37 cellular contexts compared by ENCODE assay signal in the genomic region with DNA sequence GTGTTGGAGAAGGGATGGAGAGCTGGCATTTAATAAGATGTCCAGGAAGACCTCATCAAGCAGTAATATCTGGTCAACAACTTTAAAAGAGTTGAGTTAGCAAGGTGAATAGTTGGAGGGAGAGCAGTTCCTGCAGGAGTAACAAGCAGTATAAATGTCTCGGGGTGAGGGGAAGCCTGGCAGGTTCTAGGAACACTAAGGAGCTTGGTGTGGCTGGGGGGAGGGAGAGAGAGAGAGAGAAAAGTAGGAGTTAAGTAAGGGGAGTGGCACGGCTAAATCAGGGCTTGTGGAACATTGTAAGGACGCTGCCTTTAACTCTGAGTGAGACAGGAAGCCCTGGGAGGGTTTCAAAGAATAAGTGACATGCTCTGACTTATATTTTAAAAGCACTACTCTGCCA. TPM values are rescaled to one million over a fixed set of nuclear protein-coding genes. Genes with fewer than 3 reads are reported as not detected.
"Had no signal": no experiment of that assay in that cellular context is flagged by ENCODE, and none has a peak within 500 bp of the region (broad histone marks: within the 10 kb centered on the region; RNA-seq: fewer than 3 reads in every experiment).

No MANE protein-coding gene starts in this region.

- H3K9me3 ChIP-seq: ascending aorta had no signal

- H3K4me1 ChIP-seq: ascending aorta had no signal

- DNase-seq: activated CD4-positive, alpha-beta memory T cell treated with anti-CD3 and anti-CD28 coated beads, Interleukin-2, amount 10 ng/mL, durations not matched to agents 7 days and 5 days; activated CD4-positive, alpha-beta T cell treated with anti-CD3 and anti-CD28 coated beads for 1 hour; activated CD4-positive, alpha-beta T cell treated with anti-CD3 and anti-CD28 coated beads for 36 hours; activated CD4-positive, alpha-beta T cell treated with anti-CD3 and anti-CD28 coated beads for 48 hours; activated CD4-positive, alpha-beta T cell treated with anti-CD3 and anti-CD28 coated beads, Interleukin-2, amount 10 ng/mL, durations not matched to agents 7 days and 5 days; activated CD4-positive, alpha-beta T cell treated with anti-CD3 and anti-CD28 coated beads, Interleukin-2, amount 50 U/mL, for 48 hours; activated CD4-positive, CD25-positive, alpha-beta regulatory T cell; activated CD8-positive, alpha-beta memory T cell treated with anti-CD3 and anti-CD28 coated beads for 24 hours; activated CD8-positive, alpha-beta memory T cell treated with anti-CD3 and anti-CD28 coated beads, Interleukin-2, amount 10 ng/mL, durations not matched to agents 7 days and 5 days; activated CD8-positive, alpha-beta memory T cell treated with anti-CD3 and anti-CD28 coated beads, Interleukin-2, amount 50 U/mL, for 48 hours; activated CD8-positive, alpha-beta T cell treated with anti-CD3 and anti-CD28 coated beads, Interleukin-2, amount 10 ng/mL, durations not matched to agents 7 days and 5 days; activated effector memory CD4-positive, alpha-beta T cell treated with Interleukin-2 at 50 U/mL for 16 hours; activated gamma-delta T cell; activated naive CD4-positive, alpha-beta T cell treated with anti-CD3 and anti-CD28 coated beads, Interleukin-2, amount 10 ng/mL, durations not matched to agents 7 days and 5 days; activated naive CD4-positive, alpha-beta T cell treated with Interleukin-2 at 50 U/mL for 16 hours; activated naive CD8-positive, alpha-beta T cell treated with anti-CD3 and anti-CD28 coated beads, Interleukin-2, amount 10 ng/mL, durations not matched to agents 7 days and 5 days; activated naive CD8-positive, alpha-beta T cell treated with anti-CD3 and anti-CD28 coated beads, Interleukin-2, amount 50 U/mL, for 24 hours; activated T-cell treated with anti-CD3 and anti-CD28 coated beads, Interleukin-2, amount 50 U/mL, for 24 hours; activated T-cell treated with anti-CD3 and anti-CD28 coated beads, Interleukin-2, amount 50 U/mL, for 48 hours; amygdala; anterior cingulate cortex; caudate nucleus; cerebellar nuclear complex; T-helper 2 cell; T-helper 9 cell had no signal

- H3K27ac ChIP-seq: ascending aorta, cardiac muscle cell, VCaP had no signal

- H3K36me3 ChIP-seq: ascending aorta, cardiac muscle cell had no signal

- H3K4me3 ChIP-seq: ascending aorta, cardiac muscle cell had no signal

- H3K36me3 Mint-ChIP-seq: activated CD8-positive, alpha-beta memory T cell treated with anti-CD3 and anti-CD28 coated beads, Interleukin-2, amount 10 ng/mL, durations not matched to agents 7 days and 5 days; activated naive CD4-positive, alpha-beta T cell treated with anti-CD3 and anti-CD28 coated beads, Interleukin-2, amount 10 ng/mL, durations not matched to agents 7 days and 5 days; activated naive CD4-positive, alpha-beta T cell treated with anti-CD3 and anti-CD28 coated beads, Interleukin-2, amount 50 U/mL, for 24 hours; activated naive CD8-positive, alpha-beta T cell treated with anti-CD3 and anti-CD28 coated beads, Interleukin-2, amount 10 ng/mL, durations not matched to agents 7 days and 5 days had no signal

- H3K27me3 ChIP-seq: ascending aorta, cardiac muscle cell had no signal

- H3K9me3 Mint-ChIP-seq: activated CD4-positive, alpha-beta memory T cell treated with anti-CD3 and anti-CD28 coated beads, Interleukin-2, amount 10 ng/mL, durations not matched to agents 7 days and 5 days; activated CD4-positive, alpha-beta T cell treated with anti-CD3 and anti-CD28 coated beads, Interleukin-2, amount 10 ng/mL, durations not matched to agents 7 days and 5 days; activated naive CD4-positive, alpha-beta T cell treated with anti-CD3 and anti-CD28 coated beads, Interleukin-2, amount 10 ng/mL, durations not matched to agents 7 days and 5 days; activated naive CD4-positive, alpha-beta T cell treated with anti-CD3 and anti-CD28 coated beads, Interleukin-2, amount 50 U/mL, for 24 hours; activated naive CD8-positive, alpha-beta T cell treated with anti-CD3 and anti-CD28 coated beads, Interleukin-2, amount 10 ng/mL, durations not matched to agents 7 days and 5 days; activated naive CD8-positive, alpha-beta T cell treated with anti-CD3 and anti-CD28 coated beads, Interleukin-2, amount 50 U/mL, for 24 hours; activated T-cell treated with anti-CD3 and anti-CD28 coated beads, Interleukin-2, amount 50 U/mL, for 24 hours; activated T-helper 2 cell treated with anti-CD3 and anti-CD28 coated beads, Interferon-gamma antibody, Interleukin-2, Interleukin-4, amounts not matched to agents 10 μg/mL and 5 μg/mL and 100 μg/mL, durations not matched to agents 14 hours and 24 hours and 36 hours; brain; central memory CD8-positive, alpha-beta T cell; T-helper 1 cell treated with Interleukin-12 subunit alpha and Interleukin-12 subunit beta and Interleukin-4 antibody, amounts not matched to agents 30 μg/mL and 1 μg/mL, for 36 hours; T-helper 2 cell treated with Interferon-gamma antibody and Interleukin-4, amounts not matched to agents 5 μg/mL and 100 μg/mL, for 36 hours had no signal

- H3K4me1 Mint-ChIP-seq: activated CD4-positive, alpha-beta memory T cell treated with anti-CD3 and anti-CD28 coated beads, Interleukin-2, amount 10 ng/mL, durations not matched to agents 7 days and 5 days; activated CD8-positive, alpha-beta memory T cell treated with anti-CD3 and anti-CD28 coated beads, Interleukin-2, amount 10 ng/mL, durations not matched to agents 7 days and 5 days; activated naive CD4-positive, alpha-beta T cell treated with anti-CD3 and anti-CD28 coated beads, Interleukin-2, amount 10 ng/mL, durations not matched to agents 7 days and 5 days; activated naive CD4-positive, alpha-beta T cell treated with anti-CD3 and anti-CD28 coated beads, Interleukin-2, amount 50 U/mL, for 24 hours; activated naive CD8-positive, alpha-beta T cell treated with anti-CD3 and anti-CD28 coated beads, Interleukin-2, amount 50 U/mL, for 24 hours; central memory CD8-positive, alpha-beta T cell had no signal

- H3K4me3 Mint-ChIP-seq: activated CD4-positive, alpha-beta memory T cell treated with anti-CD3 and anti-CD28 coated beads, Interleukin-2, amount 10 ng/mL, durations not matched to agents 7 days and 5 days; activated CD4-positive, alpha-beta T cell treated with anti-CD3 and anti-CD28 coated beads for 36 hours; activated CD4-positive, alpha-beta T cell treated with anti-CD3 and anti-CD28 coated beads, Interleukin-2, amount 10 ng/mL, durations not matched to agents 7 days and 5 days; activated CD8-positive, alpha-beta memory T cell treated with anti-CD3 and anti-CD28 coated beads, Interleukin-2, amount 10 ng/mL, durations not matched to agents 7 days and 5 days; activated CD8-positive, alpha-beta T cell treated with anti-CD3 and anti-CD28 coated beads, Interleukin-2, amount 10 ng/mL, durations not matched to agents 7 days and 5 days; activated naive CD4-positive, alpha-beta T cell treated with anti-CD3 and anti-CD28 coated beads, Interleukin-2, amount 10 ng/mL, durations not matched to agents 7 days and 5 days; activated naive CD4-positive, alpha-beta T cell treated with anti-CD3 and anti-CD28 coated beads, Interleukin-2, amount 50 U/mL, for 24 hours; activated naive CD8-positive, alpha-beta T cell; activated naive CD8-positive, alpha-beta T cell treated with anti-CD3 and anti-CD28 coated beads, Interleukin-2, amount 10 ng/mL, durations not matched to agents 7 days and 5 days; activated naive CD8-positive, alpha-beta T cell treated with anti-CD3 and anti-CD28 coated beads, Interleukin-2, amount 50 U/mL, for 24 hours; activated T-cell treated with anti-CD3 and anti-CD28 coated beads, Interleukin-2, amount 50 U/mL, for 24 hours; brain; central memory CD8-positive, alpha-beta T cell; T-helper 1 cell treated with Interleukin-12 subunit alpha and Interleukin-12 subunit beta and Interleukin-4 antibody, amounts not matched to agents 30 μg/mL and 1 μg/mL, for 36 hours; T-helper 2 cell treated with Interferon-gamma antibody and Interleukin-4, amounts not matched to agents 5 μg/mL and 100 μg/mL, for 36 hours had no signal

- H3K27me3 Mint-ChIP-seq: activated naive CD8-positive, alpha-beta T cell; activated naive CD8-positive, alpha-beta T cell treated with anti-CD3 and anti-CD28 coated beads, Interleukin-2, amount 10 ng/mL, durations not matched to agents 7 days and 5 days; brain had no signal

- H3K27ac Mint-ChIP-seq: activated CD4-positive, alpha-beta memory T cell treated with anti-CD3 and anti-CD28 coated beads, Interleukin-2, amount 10 ng/mL, durations not matched to agents 7 days and 5 days; activated CD4-positive, alpha-beta T cell treated with anti-CD3 and anti-CD28 coated beads for 36 hours; activated CD4-positive, alpha-beta T cell treated with anti-CD3 and anti-CD28 coated beads, Interleukin-2, amount 10 ng/mL, durations not matched to agents 7 days and 5 days; activated CD8-positive, alpha-beta memory T cell treated with anti-CD3 and anti-CD28 coated beads, Interleukin-2, amount 10 ng/mL, durations not matched to agents 7 days and 5 days; activated CD8-positive, alpha-beta T cell treated with anti-CD3 and anti-CD28 coated beads, Interleukin-2, amount 10 ng/mL, durations not matched to agents 7 days and 5 days; activated naive CD4-positive, alpha-beta T cell treated with anti-CD3 and anti-CD28 coated beads, Interleukin-2, amount 10 ng/mL, durations not matched to agents 7 days and 5 days; activated naive CD4-positive, alpha-beta T cell treated with anti-CD3 and anti-CD28 coated beads, Interleukin-2, amount 50 U/mL, for 24 hours; activated naive CD8-positive, alpha-beta T cell; activated naive CD8-positive, alpha-beta T cell treated with anti-CD3 and anti-CD28 coated beads, Interleukin-2, amount 10 ng/mL, durations not matched to agents 7 days and 5 days; activated naive CD8-positive, alpha-beta T cell treated with anti-CD3 and anti-CD28 coated beads, Interleukin-2, amount 50 U/mL, for 24 hours; activated T-cell treated with anti-CD3 and anti-CD28 coated beads, Interleukin-2, amount 50 U/mL, for 24 hours; activated T-helper 2 cell treated with anti-CD3 and anti-CD28 coated beads, Interferon-gamma antibody, Interleukin-2, Interleukin-4, amounts not matched to agents 10 μg/mL and 5 μg/mL and 100 μg/mL, durations not matched to agents 14 hours and 24 hours and 36 hours; brain; T-helper 1 cell treated with Interleukin-12 subunit alpha and Interleukin-12 subunit beta and Interleukin-4 antibody, amounts not matched to agents 30 μg/mL and 1 μg/mL, for 36 hours; T-helper 2 cell treated with Interferon-gamma antibody and Interleukin-4, amounts not matched to agents 5 μg/mL and 100 μg/mL, for 36 hours had no signal

- ATAC-seq: activated CD4-positive, alpha-beta T cell treated with anti-CD3 and anti-CD28 coated beads for 36 hours; activated CD4-positive, CD25-positive, alpha-beta regulatory T cell treated with anti-CD3 and anti-CD28 coated beads, Interleukin-2, amount 50 U/mL, for 24 hours; activated CD8-positive, alpha-beta memory T cell treated with anti-CD3 and anti-CD28 coated beads, Interleukin-2, amount 10 ng/mL, durations not matched to agents 7 days and 5 days; activated CD8-positive, alpha-beta T cell treated with anti-CD3 and anti-CD28 coated beads, Interleukin-2, amount 10 ng/mL, durations not matched to agents 7 days and 5 days; activated naive CD8-positive, alpha-beta T cell treated with anti-CD3 and anti-CD28 coated beads, Interleukin-2, amount 50 U/mL, for 24 hours had no signal

RNA-seq across cellular contexts. Expression of a gene that starts 22.0 kb away (rescaled TPM):
- total RNA-seq: activated CD4-positive, alpha-beta memory T cell treated with anti-CD3 and anti-CD28 coated beads, Interleukin-2, amount 10 ng/mL, durations not matched to agents 7 days and 5 days; activated CD4-positive, alpha-beta T cell treated with anti-CD3 and anti-CD28 coated beads for 36 hours; activated CD4-positive, alpha-beta T cell treated with anti-CD3 and anti-CD28 coated beads, Interleukin-2, amount 10 ng/mL, durations not matched to agents 7 days and 5 days; activated CD8-positive, alpha-beta memory T cell treated with anti-CD3 and anti-CD28 coated beads, Interleukin-2, amount 10 ng/mL, durations not matched to agents 7 days and 5 days; activated CD8-positive, alpha-beta T cell treated with anti-CD3 and anti-CD28 coated beads, Interleukin-2, amount 10 ng/mL, durations not matched to agents 7 days and 5 days; activated naive CD8-positive, alpha-beta T cell treated with anti-CD3 and anti-CD28 coated beads, Interleukin-2, amount 10 ng/mL, durations not matched to agents 7 days and 5 days; activated T-helper 2 cell treated with anti-CD3 and anti-CD28 coated beads, Interferon-gamma antibody, Interleukin-2, Interleukin-4, amounts not matched to agents 10 μg/mL and 5 μg/mL and 100 μg/mL, durations not matched to agents 14 hours and 24 hours and 36 hours; ascending aorta; cardiac muscle cell; chondrocyte had no signal
- polyA plus RNA-seq: cardiac muscle cell had no signal
